ENCODE assay signal across 25 cellular contexts in genomic region chr2:69288429-69288828, GRCh38.
DNase-seq lines count a peak whose midpoint lies in the region; ATAC-seq, FAIRE-seq and TF ChIP-seq lines count a peak whose summit lies in the region.
"Had no signal": no experiment of that assay in that cellular context is flagged by ENCODE, and none has a peak within 500 bp of the region (broad histone marks: within the 10 kb centered on the region; RNA-seq: fewer than 3 reads in every experiment).

No MANE protein-coding gene starts in this region.

- no peaks in the 10 kb centered on the region for H3K36me3 ChIP-seq in K562 (ENCODE audit: control insufficient read depth, insufficient read depth, low read length)
- H3K36me3 ChIP-seq in aorta (ENCODE audit: control insufficient read depth in 1 of 2, insufficient read depth in 2 of 2, low read length in 1 of 2): no peaks in the 10 kb centered on the region
- H3K36me3 ChIP-seq: BE2C, BLaER1 had no signal

- TF ChIP-seq POLR2A in A549 (IDR thresholded peaks at IDR 0.05; ENCODE audit: low read length) (no peak), K562 (conservative IDR thresholded peaks at IDR 0.05) (no peak)

- H3K4me1 ChIP-seq in A549: peaks cover 22% of the 10 kb centered on the region
- H3K4me1 ChIP-seq in K562 (replicated peaks in 1 of 2; ENCODE audit: control insufficient read depth in 2 of 2, insufficient read depth in 2 of 2, low read length in 2 of 2): no peaks in the 10 kb centered on the region
- no peaks in the 10 kb centered on the region for H3K4me1 ChIP-seq in aorta (ENCODE audit: control insufficient read depth in 1 of 2, insufficient read depth in 2 of 2, low read length in 2 of 2)
- H3K4me1 ChIP-seq: BE2C had no signal

- CTCF ChIA-PET in A549 (lab: Yijun Ruan, JAX): no interaction called here
- CTCF ChIA-PET in K562 (lab: Yijun Ruan, JAX; ENCODE audit: low intra/inter-chr PET ratio): no interaction called here

- H3K4me2 ChIP-seq in A549 (no peak overlapping the region), K562 (ENCODE audit: insufficient read depth, low read length) (no peak overlapping the region)
- H3K4me2 ChIP-seq: BLaER1 had no signal

- intact Hi-C loops in K562 (cut with micrococcal nuclease): no loop called here
- intact Hi-C loops in aorta (cut with DNase I): no loop called here

- FAIRE-seq in A204.1 (lab: Jason Lieb, UNC) (peak; percentile 23), A549 (lab: Jason Lieb, UNC) (no peak), K562 (lab: Jason Lieb, UNC) (no peak)
- FAIRE-seq: GM12878, GM12892, GM18507 had no signal

- 89% methylated on average over 1 of the region's 1 CpG for WGBS in A549 (ENCODE audit: missing lambda C conversion rate)
- WGBS in K562 (ENCODE audit: insufficient coverage, low coverage, missing lambda C conversion rate): 0% methylated on average over 1 of the region's 1 CpG
- 87 to 93% methylated on average over 1 of the region's 1 CpG for WGBS in aorta, 2 donors

- no peak overlapping the region for H2AFZ ChIP-seq in K562 (ENCODE audit: low read depth, low read length)

- no peak overlapping the region for H3K4me3 ChIP-seq in A549
- no peak overlapping the region for H3K4me3 ChIP-seq in K562
- H3K4me3 ChIP-seq in aorta (ENCODE audit: low read length in 2 of 2): no peak overlapping the region
- H3K4me3 ChIP-seq: BLaER1, GM12878 had no signal

- H3K27me3 ChIP-seq in K562 (ENCODE audit: control insufficient read depth in 2 of 2, insufficient read depth in 2 of 2, low read length in 2 of 2): peaks cover 3 to 16% of the 10 kb centered on the region in 2 experiments; a peak in 2 of 5 replicates
- no peaks in the 10 kb centered on the region for H3K27me3 ChIP-seq in aorta (ENCODE audit: control insufficient read depth in 1 of 2, insufficient read depth in 2 of 2, low read length in 1 of 2)
- H3K27me3 ChIP-seq: BE2C, BLaER1 had no signal

- in situ Hi-C loops in K562 (cut with MboI): no loop called here

- no peak for TF ChIP-seq EP300 in A549 (IDR thresholded peaks at IDR 0.05)
- no peak for TF ChIP-seq EP300 in K562 (IDR thresholded peaks at IDR 0.05; ENCODE audit: low read length)

- H3K9ac ChIP-seq in K562 (ENCODE audit: insufficient read depth in 1 of 2, low read depth in 2 of 2, low read length in 2 of 2): no peak overlapping the region
- H3K9ac ChIP-seq: BLaER1 had no signal

- H3K9me1 ChIP-seq in K562 (ENCODE audit: control insufficient read depth, insufficient read depth, low read length): no peaks in the 10 kb centered on the region

- no TSS peak for BruUV-seq in K562 (replicated peaks; lab: Mats Ljungman, UMichigan)

- no peak for TF ChIP-seq RAD21 in A549 (conservative IDR thresholded peaks at IDR 0.05 in 1 of 2, IDR thresholded peaks at IDR 0.05 in 1 of 2)
- TF ChIP-seq RAD21 in K562 (CRISPR knock-in tag; conservative IDR thresholded peaks at IDR 0.05 in 1 of 2, IDR thresholded peaks at IDR 0.05 in 1 of 2): no peak

- H3K79me2 ChIP-seq in K562 (ENCODE audit: control insufficient read depth, insufficient read depth, low read length): no peaks in the 10 kb centered on the region

- 0 out of 2 replicates have a peak, but pooled peaks cover 5% of the 10 kb centered on the region for H4K20me1 ChIP-seq in K562 (replicated peaks; ENCODE audit: control insufficient read depth, insufficient read depth, low read length)
- H4K20me1 ChIP-seq: BLaER1 had no signal

- no peak overlapping the region for H3K27ac ChIP-seq in A549
- H3K27ac ChIP-seq in K562 (ENCODE audit: extremely low read depth, low read depth, low read length): no peak overlapping the region
- no peak overlapping the region for H3K27ac ChIP-seq in aorta (ENCODE audit: low read depth in 1 of 2, low read length in 2 of 2)
- H3K27ac ChIP-seq: BLaER1 had no signal

- H3K9me3 ChIP-seq in A549: no peaks in the 10 kb centered on the region
- no peaks in the 10 kb centered on the region for H3K9me3 ChIP-seq in K562 (replicated peaks; ENCODE audit: control insufficient read depth, insufficient read depth, low read depth, low read length)
- H3K9me3 ChIP-seq in aorta (ENCODE audit: control insufficient read depth, low read length): no peaks in the 10 kb centered on the region
- H3K9me3 ChIP-seq: BE2C, BLaER1 had no signal

- no peak for ATAC-seq in A549
- no peak for ATAC-seq in K562
- ATAC-seq in stimulated activated naive CD8-positive, alpha-beta T cell treated with anti-CD3 and anti-CD28 coated beads, Interleukin-15, Interleukin-2, amounts not matched to agents 100 U/mL and 50 U/mL, for 24 hours: no peak
- ATAC-seq in aorta (ENCODE audit: low FRiP score): no peak
- ATAC-seq: GM12878 had no signal

- POLR2A ChIA-PET in A549 (lab: Yijun Ruan, JAX): no interaction called here
- POLR2A ChIA-PET in K562 (lab: Yijun Ruan, JAX): no interaction called here

- DNase-seq in A549 (ENCODE audit: low read depth in 1 of 2, low spot score in 1 of 2) (no peak), K562 (ENCODE audit: extremely low read depth in 1 of 4, low spot score in 3 of 4) (no peak), aorta (no peak)
- DNase-seq in stimulated activated naive CD8-positive, alpha-beta T cell treated with anti-CD3 and anti-CD28 coated beads, Interleukin-15, Interleukin-2, amounts not matched to agents 100 U/mL and 50 U/mL, for 24 hours: no peak
- no peak for DNase-seq in activated CD4-positive, CD25-positive, alpha-beta regulatory T cell treated with anti-CD3 and anti-CD28 coated beads, Interleukin-2, amount 50 U/mL, for 72 hours
- DNase-seq: 8988T; ACHN; BE2C; C1 segment of cervical spinal cord; CD4-positive, alpha-beta memory T cell; CD4-positive, CD25-positive, alpha-beta regulatory T cell; CD8-positive, alpha-beta memory T cell; COR-L47; DMS 273 treated with DMSO at 0.1 percent for 48 hours; DMS153; DMS53; DMS79; DND-41; EL; GDM1 had no signal

- no peak for TF ChIP-seq CTCF in A549 (IDR thresholded peaks at IDR 0.05)
- TF ChIP-seq CTCF in K562 (IDR thresholded peaks at IDR 0.05 in 2 of 3, conservative IDR thresholded peaks at IDR 0.05 in 1 of 3; ENCODE audit: insufficient read depth in 2 of 3, low read depth in 1 of 3, low read length in 3 of 3): no peak

TF ChIP-seq in A549, 52 proteins besides CTCF, POLR2A, EP300 and RAD21:
- TF ChIP-seq MAFK (IDR thresholded peaks at IDR 0.05; ENCODE audit: partially characterized antibody) (peak; percentile 32), PHF8 (IDR thresholded peaks at IDR 0.05; ENCODE audit: borderline replicate concordance, low read depth) (no peak), MYC (IDR thresholded peaks at IDR 0.05; ENCODE audit: borderline replicate concordance, low read length) (no peak), E2F6 (IDR thresholded peaks at IDR 0.05; ENCODE audit: borderline replicate concordance, low read depth) (no peak), EHF (CRISPR knock-in tag; IDR thresholded peaks at IDR 0.05) (no peak)
- TF ChIP-seq, protein P1, sequence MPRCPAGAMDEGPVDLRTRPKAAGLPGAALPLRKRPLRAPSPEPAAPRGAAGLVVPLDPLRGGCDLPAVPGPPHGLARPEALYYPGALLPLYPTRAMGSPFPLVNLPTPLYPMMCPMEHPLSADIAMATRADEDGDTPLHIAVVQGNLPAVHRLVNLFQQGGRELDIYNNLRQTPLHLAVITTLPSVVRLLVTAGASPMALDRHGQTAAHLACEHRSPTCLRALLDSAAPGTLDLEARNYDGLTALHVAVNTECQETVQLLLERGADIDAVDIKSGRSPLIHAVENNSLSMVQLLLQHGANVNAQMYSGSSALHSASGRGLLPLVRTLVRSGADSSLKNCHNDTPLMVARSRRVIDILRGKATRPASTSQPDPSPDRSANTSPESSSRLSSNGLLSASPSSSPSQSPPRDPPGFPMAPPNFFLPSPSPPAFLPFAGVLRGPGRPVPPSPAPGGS (IDR thresholded peaks at IDR 0.05): no peak

TF ChIP-seq in K562, 482 proteins besides CTCF, POLR2A, EP300 and RAD21:
- no peak for TF ChIP-seq PHB (CRISPR knock-in tag; IDR thresholded peaks at IDR 0.05)
- TF ChIP-seq RBM25 (IDR thresholded peaks at IDR 0.05; ENCODE audit: low read depth, low read length, severe bottlenecking): no peak
- peak; percentile 58 for TF ChIP-seq ZNF316 (IDR thresholded peaks at IDR 0.05)
- TF ChIP-seq LEF1 (IDR thresholded peaks at IDR 0.05): no peak
- TF ChIP-seq CEBPG (CRISPR knock-in tag; IDR thresholded peaks at IDR 0.05): no peak
- no peak for TF ChIP-seq CEBPG (tag; conservative IDR thresholded peaks at IDR 0.05 in 1 of 2, IDR thresholded peaks at IDR 0.05 in 1 of 2)
- no peak for TF ChIP-seq ARHGAP35 (IDR thresholded peaks at IDR 0.05; ENCODE audit: partially characterized antibody)
